ENCODE assay signal across 8 cellular contexts in genomic region chr14:81219821-81220487, GRCh38. TPM values are rescaled to one million over a fixed set of nuclear protein-coding genes. Genes with fewer than 3 reads are reported as not detected.
DNase-seq lines count a peak whose midpoint lies in the region; ATAC-seq and TF ChIP-seq lines count a peak whose summit lies in the region.

No MANE protein-coding gene starts in this region.

- H3K4me1 Mint-ChIP-seq in nephron, result peaks cover 42% of the 10 kb centered on the region

- intact Hi-C loops in Right ventricle myocardium inferior (cut with DNase I) (loop anchor here (5.0 kb wide), 1 partner anchor 48 kb away; no protein-coding TSS in a partner anchor), cardiac septum (cut with DNase I) (loop anchor here (2.0 to 5.0 kb wide), 2 partner anchors 49 to 312 kb away; partner anchors contain the start of gene SEL1L), upper lobe of right lung (cut with DNase I) (no loop called here)

- peaks cover 3% of the 10 kb centered on the region for H3K27me3 Mint-ChIP-seq in nephron (ENCODE audit: low read depth)

- peaks cover 21% of the 10 kb centered on the region for H3K4me1 ChIP-seq in upper lobe of right lung

- H3K27ac ChIP-seq in upper lobe of right lung, result peak overlapping the region; percentile 100

- no peaks in the 10 kb centered on the region for H3K9me3 ChIP-seq in upper lobe of right lung

- H3K27ac Mint-ChIP-seq in nephron, result peak overlapping the region; percentile 99 to 100 (median 100)

- peaks cover 16% of the 10 kb centered on the region for H3K36me3 ChIP-seq in upper lobe of right lung

- H3K4me3 ChIP-seq in fibroblast of mammary gland (ENCODE audit: control insufficient read depth, low read depth, low read length), result peak overlapping the region; percentile 94
- peak overlapping the region; percentile 83 for H3K4me3 ChIP-seq in upper lobe of right lung

- no peaks in the 10 kb centered on the region for H3K9me3 Mint-ChIP-seq in nephron

- DNase-seq in Right ventricle myocardium inferior (ENCODE audit: missing footprints) (peak; percentile 79), cardiac septum (ENCODE audit: low spot score) (no peak), NCI-H69 (lab: John Stamatoyannopoulos, UW) (peak; percentile 82), activated T-helper 1 cell treated with Interleukin-2 at 50 U/mL for 16 hours (ENCODE audit: low read depth) (peak; percentile 24), fibroblast of mammary gland (ENCODE audit: low read depth) (peak; percentile 16), upper lobe of right lung (peak; percentile 81)

- peak overlapping the region; percentile 95 to 99 (median 98) for H3K4me3 Mint-ChIP-seq in nephron

- ATAC-seq in Right ventricle myocardium inferior (no peak), upper lobe of right lung (peak; percentile 5), GM21786 (IDR thresholded peaks at IDR 0.05; ENCODE audit: unreplicated experiment) (no peak)

- H3K36me3 Mint-ChIP-seq in nephron (ENCODE audit: low read depth), result peaks cover 18% of the 10 kb centered on the region

- TF ChIP-seq CTCF in fibroblast of mammary gland (conservative IDR thresholded peaks at IDR 0.05; ENCODE audit: control insufficient read depth, insufficient read depth, low read depth, low read length), result no peak
- no peak for TF ChIP-seq CTCF in nephron (IDR thresholded peaks at IDR 0.05; ENCODE audit: unreplicated experiment in 3 of 3)
- TF ChIP-seq CTCF in upper lobe of right lung (IDR thresholded peaks at IDR 0.05), result no peak

- H3K27me3 ChIP-seq in upper lobe of right lung, result no peaks in the 10 kb centered on the region

RNA-seq across cellular contexts. Expression of gene GTF2A1, which starts 0.8 kb away (rescaled TPM):
- total RNA-seq in Right ventricle myocardium inferior (17.3 TPM), cardiac septum (18.0 TPM), upper lobe of right lung (24.0 TPM)
